1 cellular context compared by ENCODE assay signal in genomic region chr9:93479726-93480125, GRCh38.
TF ChIP-seq lines count a peak whose summit lies in the region.

No MANE protein-coding gene starts in this region.

TF ChIP-seq in WTC11, 78 proteins besides CTCF, POLR2A, EP300 and RAD21:
- TF ChIP-seq HMGA2 (CRISPR knock-in tag; IDR thresholded peaks at IDR 0.05) (no peak), GRHL2 (CRISPR knock-in tag; IDR thresholded peaks at IDR 0.05; ENCODE audit: insufficient replicate concordance, severe bottlenecking) (no peak), EMX1 (CRISPR knock-in tag; IDR thresholded peaks at IDR 0.05) (no peak), ARID4B (CRISPR knock-in tag; IDR thresholded peaks at IDR 0.05; ENCODE audit: borderline replicate concordance) (no peak)
TF ChIP-seq in WTC11: peak in this region for 0.
